Comparison of ENCODE assay signal across 8 cellular contexts in the genomic region with DNA sequence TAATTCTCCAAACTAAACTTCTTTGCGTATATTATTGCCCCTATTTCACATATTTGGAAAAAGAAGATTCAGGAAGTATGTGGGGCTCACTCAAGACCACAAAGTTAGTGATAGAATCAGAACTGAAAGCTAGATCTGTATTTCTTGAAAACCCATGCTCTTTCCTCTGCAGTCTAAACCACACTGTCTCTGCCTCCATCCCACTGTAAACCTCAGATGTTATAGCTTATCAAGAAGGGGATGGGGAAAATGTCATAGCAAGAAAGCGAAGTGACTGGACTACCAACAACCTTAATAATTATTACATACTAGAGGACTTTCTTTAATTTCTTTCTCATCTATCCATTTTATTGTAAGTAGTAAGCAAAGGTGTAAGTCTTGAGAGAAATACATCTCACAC.
DNase-seq lines count a peak whose midpoint lies in the region; ATAC-seq lines count a peak whose summit lies in the region.

No MANE protein-coding gene starts in this region.

- H3K4me2 ChIP-seq in GM23248 (ENCODE audit: unreplicated experiment) = no peak overlapping the region

- DNase-seq in CD1c-positive myeloid dendritic cell (ENCODE audit: extremely low spot score) = peak; percentile 19
- peak; percentile 27 for DNase-seq in activated T-helper 2 cell treated with anti-CD3 and anti-CD28 coated beads, Interferon-gamma antibody, Interleukin-2, Interleukin-4, amounts not matched to agents 10 μg/mL and 5 μg/mL and 100 μg/mL, durations not matched to agents 14 hours and 24 hours and 36 hours (ENCODE audit: low spot score)
- no peak for DNase-seq in anterior cingulate cortex (lab: John Stamatoyannopoulos, UW)
- no peak for DNase-seq in NCI-H1436 (lab: John Stamatoyannopoulos, UW)
- no peak for DNase-seq in GM23248
- DNase-seq in mucosa of gallbladder (ENCODE audit: low spot score) = no peak

- H3K4me3 ChIP-seq in GM23248 = no peak overlapping the region

- peak overlapping the region; percentile 12 for H3K27ac Mint-ChIP-seq in activated T-helper 2 cell treated with anti-CD3 and anti-CD28 coated beads, Interferon-gamma antibody, Interleukin-2, Interleukin-4, amounts not matched to agents 10 μg/mL and 5 μg/mL and 100 μg/mL, durations not matched to agents 14 hours and 24 hours and 36 hours

- H3F3A ChIP-seq in GM23248 (ENCODE audit: insufficient read depth) = peaks cover 29% of the 10 kb centered on the region

- H3K79me2 ChIP-seq in GM23248 (ENCODE audit: insufficient read depth) = no peaks in the 10 kb centered on the region

- intact Hi-C loops in activated T-helper 2 cell treated with anti-CD3 and anti-CD28 coated beads, Interferon-gamma antibody, Interleukin-2, Interleukin-4, amounts not matched to agents 10 μg/mL and 5 μg/mL and 100 μg/mL, durations not matched to agents 14 hours and 24 hours and 36 hours (cut with micrococcal nuclease) = loop anchor here (1.0 to 10.0 kb wide), 4 partner anchors 15 to 1059 kb away; no protein-coding TSS in a partner anchor

- peaks cover 78% of the 10 kb centered on the region for H3K4me1 Mint-ChIP-seq in activated T-helper 2 cell treated with anti-CD3 and anti-CD28 coated beads, Interferon-gamma antibody, Interleukin-2, Interleukin-4, amounts not matched to agents 10 μg/mL and 5 μg/mL and 100 μg/mL, durations not matched to agents 14 hours and 24 hours and 36 hours (ENCODE audit: low read depth)

- no peaks in the 10 kb centered on the region for H3K9me3 ChIP-seq in GM23248 (ENCODE audit: low read depth)

- in situ Hi-C loops in GM23248 (cut with MboI) = no loop called here

- 97 to 100% methylated on average over 2 of the region's 2 CpGs for WGBS in GM23248 (ENCODE audit: low coverage in 1 of 2, low lambda C conversion rate in 2 of 2, missing lambda C conversion rate in 2 of 2), 2 experiments

- no peak overlapping the region for H3K9ac ChIP-seq in GM23248

- no peaks in the 10 kb centered on the region for H3K36me3 Mint-ChIP-seq in activated T-helper 2 cell treated with anti-CD3 and anti-CD28 coated beads, Interferon-gamma antibody, Interleukin-2, Interleukin-4, amounts not matched to agents 10 μg/mL and 5 μg/mL and 100 μg/mL, durations not matched to agents 14 hours and 24 hours and 36 hours (ENCODE audit: low read depth)

- H3K27me3 ChIP-seq in GM23248 (replicated peaks; ENCODE audit: insufficient read depth) = no peaks in the 10 kb centered on the region

- H4K20me1 ChIP-seq in GM23248 (ENCODE audit: insufficient read depth) = no peaks in the 10 kb centered on the region

- ATAC-seq in GM19035 (IDR thresholded peaks at IDR 0.05; ENCODE audit: unreplicated experiment) = peak; percentile 74
- peak; percentile 85 for ATAC-seq in HG03095 (IDR thresholded peaks at IDR 0.05; ENCODE audit: unreplicated experiment)

- no peak overlapping the region for H2AFZ ChIP-seq in GM23248

- no peaks in the 10 kb centered on the region for H3K36me3 ChIP-seq in GM23248 (ENCODE audit: low read depth)

- no peak overlapping the region for H3K27ac ChIP-seq in GM23248

- H3K4me3 Mint-ChIP-seq in activated T-helper 2 cell treated with anti-CD3 and anti-CD28 coated beads, Interferon-gamma antibody, Interleukin-2, Interleukin-4, amounts not matched to agents 10 μg/mL and 5 μg/mL and 100 μg/mL, durations not matched to agents 14 hours and 24 hours and 36 hours (ENCODE audit: low read depth) = peak overlapping the region; percentile 9

- peaks cover 25% of the 10 kb centered on the region for H3K27me3 Mint-ChIP-seq in activated T-helper 2 cell treated with anti-CD3 and anti-CD28 coated beads, Interferon-gamma antibody, Interleukin-2, Interleukin-4, amounts not matched to agents 10 μg/mL and 5 μg/mL and 100 μg/mL, durations not matched to agents 14 hours and 24 hours and 36 hours (ENCODE audit: low read depth)

- no peaks in the 10 kb centered on the region for H3K9me2 ChIP-seq in GM23248 (ENCODE audit: insufficient read depth)

- H3K4me1 ChIP-seq in GM23248 (ENCODE audit: insufficient read depth) = peaks cover 35% of the 10 kb centered on the region

- H3K9me3 Mint-ChIP-seq in activated T-helper 2 cell treated with anti-CD3 and anti-CD28 coated beads, Interferon-gamma antibody, Interleukin-2, Interleukin-4, amounts not matched to agents 10 μg/mL and 5 μg/mL and 100 μg/mL, durations not matched to agents 14 hours and 24 hours and 36 hours = no peaks in the 10 kb centered on the region

Comparison
In these comparisons a context has a peak if more than half of its experiments do, and no peak if none do; other contexts are left out.
1. DNase-seq: peak in CD1c-positive myeloid dendritic cell (single experiment) and activated T-helper 2 cell treated with anti-CD3 and anti-CD28 coated beads, Interferon-gamma antibody, Interleukin-2, Interleukin-4, amounts not matched to agents 10 μg/mL and 5 μg/mL and 100 μg/mL, durations not matched to agents 14 hours and 24 hours and 36 hours (single experiment); none in anterior cingulate cortex (0 of 58), NCI-H1436 (single experiment), GM23248 (single experiment) and mucosa of gallbladder (single experiment).